In genomic region chrX:46755656-46756055, GRCh38 we compare ENCODE assay signal across 14 cellular contexts.
"Had no signal": no experiment of that assay in that cellular context is flagged by ENCODE, and none has a peak within 500 bp of the region (broad histone marks: within the 10 kb centered on the region; RNA-seq: fewer than 3 reads in every experiment).

No MANE protein-coding gene starts in this region.

- ATAC-seq: activated CD8-positive, alpha-beta memory T cell treated with anti-CD3 and anti-CD28 coated beads, Interleukin-2, amount 10 ng/mL, durations not matched to agents 7 days and 5 days; activated T-cell treated with anti-CD3 and anti-CD28 coated beads, Interleukin-2, amount 50 U/mL, for 4 hours had no signal

- DNase-seq: activated CD4-positive, alpha-beta T cell treated with anti-CD3 and anti-CD28 coated beads, Interleukin-2, amount 50 U/mL, for 48 hours; activated CD4-positive, CD25-positive, alpha-beta regulatory T cell treated with anti-CD3 and anti-CD28 coated beads, Interleukin-2, amount 50 U/mL, for 72 hours; activated CD8-positive, alpha-beta memory T cell treated with anti-CD3 and anti-CD28 coated beads, Interleukin-2, amount 10 ng/mL, durations not matched to agents 7 days and 5 days; activated effector memory CD4-positive, alpha-beta T cell treated with anti-CD3 and anti-CD28 coated beads, Interleukin-2, amount 50 U/mL, for 16 hours; activated naive CD8-positive, alpha-beta T cell treated with anti-CD3 and anti-CD28 coated beads for 36 hours; activated T-cell treated with anti-CD3 and anti-CD28 coated beads, Interleukin-2, amount 50 U/mL, for 4 hours; brain microvascular endothelial cell; cerebellar nuclear complex; dermis blood vessel endothelial cell; endodermal cell; hippocampal formation; ovary; stimulated activated CD4-positive, alpha-beta T cell treated with anti-CD3 and anti-CD28 coated beads, Interleukin-2, amount 100 ng/mL, for 48 hours; testis had no signal

- H3K27ac ChIP-seq: brain microvascular endothelial cell, ovary, testis had no signal

- H3K4me3 ChIP-seq: ovary, testis had no signal
